7 cellular contexts compared by ENCODE assay signal in genomic region chr17:20009052-20009301, GRCh38. TPM values are rescaled to one million over a fixed set of nuclear protein-coding genes. Genes with fewer than 3 reads are reported as not detected.
DNase-seq lines count a peak whose midpoint lies in the region; ATAC-seq and TF ChIP-seq lines count a peak whose summit lies in the region.

No MANE protein-coding gene starts in this region.

- H3K4me3 ChIP-seq in parathyroid adenoma (ENCODE audit: low read depth, low read length), result peak overlapping the region; percentile 65

- H3K4me2 ChIP-seq in parathyroid adenoma (ENCODE audit: low read length), result peak overlapping the region; percentile 99

- ATAC-seq in GM19455 (IDR thresholded peaks at IDR 0.05; ENCODE audit: unreplicated experiment), result peak; percentile 11
- no peak for ATAC-seq in GM18868 (IDR thresholded peaks at IDR 0.05; ENCODE audit: unreplicated experiment)

- H3K36me3 ChIP-seq in parathyroid adenoma (ENCODE audit: control insufficient read depth, insufficient read depth, low read length), result no peaks in the 10 kb centered on the region

- peak overlapping the region; percentile 99 for H2AFZ ChIP-seq in parathyroid adenoma

- TF ChIP-seq CTCF in parathyroid adenoma (IDR thresholded peaks at IDR 0.05), result no peak

- H3K9me3 ChIP-seq in parathyroid adenoma (ENCODE audit: control insufficient read depth, low read length), result no peaks in the 10 kb centered on the region

- no peaks in the 10 kb centered on the region for H3K79me2 ChIP-seq in parathyroid adenoma

- TF ChIP-seq POLR2A in Raji (IDR thresholded peaks at IDR 0.05; ENCODE audit: insufficient read depth, low read depth, low read length), result peak; percentile 45; the same call in 1 of the 2 replicates

- H3K9ac ChIP-seq in parathyroid adenoma, result no peak overlapping the region

- peak overlapping the region; percentile 26 for H3K27ac ChIP-seq in parathyroid adenoma

- no peaks in the 10 kb centered on the region for H3K27me3 ChIP-seq in parathyroid adenoma (ENCODE audit: control insufficient read depth, insufficient read depth, low read length)

- DNase-seq in fibroblast of gingiva (ENCODE audit: low read depth), result peak; percentile 33
- DNase-seq in H4 (ENCODE audit: low spot score), result no peak
- no peak for DNase-seq in NCI-H2029 treated with DMSO at 0.1 percent for 48 hours (lab: John Stamatoyannopoulos, UW)

- H3K4me1 ChIP-seq in parathyroid adenoma, result no peaks in the 10 kb centered on the region

RNA-seq across cellular contexts. Expression of gene SPECC1, which starts 0.2 kb away (rescaled TPM):
- 38.5 and 41.9 TPM in 2 replicates for total RNA-seq in H4 (2014; rRNA removed; shearing (Covaris generic))

RNA-seq across cellular contexts. Expression of gene AKAP10, which starts 31.3 kb away (rescaled TPM):
- total RNA-seq in H4 (2014; rRNA removed; shearing (Covaris generic)), result 12.3 and 16.1 TPM in 2 replicates
